Comparison of ENCODE assay signal across 1 cellular context in genomic region chr1:61050541-61051454, GRCh38.
TF ChIP-seq lines count a peak whose summit lies in the region.

No MANE protein-coding gene starts in this region.

TF ChIP-seq in HepG2, 621 proteins besides CTCF, POLR2A, EP300 and RAD21 (continued from another document and continues in another):
- TF ChIP-seq, protein P1, sequence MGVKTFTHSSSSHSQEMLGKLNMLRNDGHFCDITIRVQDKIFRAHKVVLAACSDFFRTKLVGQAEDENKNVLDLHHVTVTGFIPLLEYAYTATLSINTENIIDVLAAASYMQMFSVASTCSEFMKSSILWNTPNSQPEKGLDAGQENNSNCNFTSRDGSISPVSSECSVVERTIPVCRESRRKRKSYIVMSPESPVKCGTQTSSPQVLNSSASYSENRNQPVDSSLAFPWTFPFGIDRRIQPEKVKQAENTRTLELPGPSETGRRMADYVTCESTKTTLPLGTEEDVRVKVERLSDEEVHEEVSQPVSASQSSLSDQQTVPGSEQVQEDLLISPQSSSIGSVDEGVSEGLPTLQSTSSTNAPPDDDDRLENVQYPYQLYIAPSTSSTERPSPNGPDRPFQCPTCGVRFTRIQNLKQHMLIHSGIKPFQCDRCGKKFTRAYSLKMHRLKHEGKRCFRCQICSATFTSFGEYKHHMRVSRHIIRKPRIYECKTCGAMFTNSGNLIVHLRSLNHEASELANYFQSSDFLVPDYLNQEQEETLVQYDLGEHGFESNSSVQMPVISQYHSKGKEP (CRISPR knock-in tag; IDR thresholded peaks at IDR 0.05) = no peak
- TF ChIP-seq RERE (CRISPR knock-in tag; IDR thresholded peaks at IDR 0.05; ENCODE audit: low read depth) (no peak), PAWR (CRISPR knock-in tag; IDR thresholded peaks at IDR 0.05; ENCODE audit: borderline replicate concordance) (no peak), JUND (CRISPR knock-in tag; IDR thresholded peaks at IDR 0.05) (no peak), ZNF296 (CRISPR knock-in tag; conservative IDR thresholded peaks at IDR 0.05) (no peak), ZBTB2 (CRISPR knock-in tag; IDR thresholded peaks at IDR 0.05; ENCODE audit: low read depth) (0 out of 2 replicates have a peak, but pooled peaks have one; percentile 23), MEIS2 (CRISPR knock-in tag; IDR thresholded peaks at IDR 0.05) (no peak), SMAD9 (CRISPR knock-in tag; IDR thresholded peaks at IDR 0.05) (no peak), ETV5 (CRISPR knock-in tag; IDR thresholded peaks at IDR 0.05; ENCODE audit: borderline replicate concordance) (no peak), TBX2 (CRISPR knock-in tag; IDR thresholded peaks at IDR 0.05; ENCODE audit: borderline replicate concordance) (no peak), ZFP37 (CRISPR knock-in tag; IDR thresholded peaks at IDR 0.05; ENCODE audit: borderline replicate concordance) (no peak), MAFK (conservative IDR thresholded peaks at IDR 0.05 in 1 of 2, IDR thresholded peaks at IDR 0.05 in 1 of 2; ENCODE audit: low read length in 2 of 2) (peak in 1 of 2 experiments; percentile 57; a peak in 2 of 4 replicates), THAP11 (CRISPR knock-in tag; IDR thresholded peaks at IDR 0.05) (0 out of 2 replicates have a peak, but pooled peaks have one; percentile 14), RBFOX2 (IDR thresholded peaks at IDR 0.05; ENCODE audit: low read depth, low read length) (peak; percentile 27; the same call in 1 of the 2 replicates), SMAD1 (CRISPR knock-in tag; IDR thresholded peaks at IDR 0.05; ENCODE audit: borderline replicate concordance, low read depth) (0 out of 2 replicates have a peak, but pooled peaks have one; percentile 12), RORA (CRISPR knock-in tag; IDR thresholded peaks at IDR 0.05) (no peak), ZNF777 (CRISPR knock-in tag; IDR thresholded peaks at IDR 0.05) (peak; percentile 9; the same call in 1 of the 2 replicates), ZFP1 (CRISPR knock-in tag; IDR thresholded peaks at IDR 0.05) (no peak), ZFP62 (CRISPR knock-in tag; IDR thresholded peaks at IDR 0.05) (no peak), ZFY (CRISPR knock-in tag; IDR thresholded peaks at IDR 0.05) (peak; percentile 14; the same call in 1 of the 2 replicates), SRSF1 (optimal IDR thresholded peaks at IDR 0.05; ENCODE audit: low read depth, low read length) (peak; percentile 89), FOXP1 (IDR thresholded peaks at IDR 0.05) (no peak), FOXP1 (CRISPR knock-in tag; IDR thresholded peaks at IDR 0.05) (no peak), MAZ (IDR thresholded peaks at IDR 0.05; ENCODE audit: borderline replicate concordance, low read depth, low read length) (no peak), MAZ (CRISPR knock-in tag; IDR thresholded peaks at IDR 0.05; ENCODE audit: low read depth) (0 out of 2 replicates have a peak, but pooled peaks have one; percentile 35), ASH2L (IDR thresholded peaks at IDR 0.05; ENCODE audit: insufficient read length, low read depth, low read length) (peak; percentile 71), ZNF549 (CRISPR knock-in tag; IDR thresholded peaks at IDR 0.05) (no peak), ZNF20 (CRISPR knock-in tag; IDR thresholded peaks at IDR 0.05) (no peak), TOPORS (CRISPR knock-in tag; IDR thresholded peaks at IDR 0.05) (no peak), PBX3 (CRISPR knock-in tag; IDR thresholded peaks at IDR 0.05; ENCODE audit: borderline replicate concordance) (no peak), ARNT2 (CRISPR knock-in tag; IDR thresholded peaks at IDR 0.05; ENCODE audit: low read depth) (0 out of 2 replicates have a peak, but pooled peaks have one; percentile 27), ZNF883 (CRISPR knock-in tag; IDR thresholded peaks at IDR 0.05; ENCODE audit: not compliant biosample characterization) (no peak), GATAD2A (CRISPR knock-in tag; IDR thresholded peaks at IDR 0.05) (no peak; the same call in 1 of the 2 replicates), ZNF124 (CRISPR knock-in tag; IDR thresholded peaks at IDR 0.05) (no peak), TARDBP (CRISPR knock-in tag; IDR thresholded peaks at IDR 0.05) (no peak), MLLT10 (CRISPR knock-in tag; IDR thresholded peaks at IDR 0.05) (no peak), CBX1 (IDR thresholded peaks at IDR 0.05; ENCODE audit: low read depth) (no peak), ZNF615 (CRISPR knock-in tag; IDR thresholded peaks at IDR 0.05; ENCODE audit: borderline replicate concordance) (no peak), ZNF329 (CRISPR knock-in tag; IDR thresholded peaks at IDR 0.05; ENCODE audit: low read depth) (0 out of 2 replicates have a peak, but pooled peaks have one; percentile 30), KDM2A (CRISPR knock-in tag; IDR thresholded peaks at IDR 0.05; ENCODE audit: borderline replicate concordance, low read depth) (no peak; the same call in 1 of the 2 replicates), RXRB (CRISPR knock-in tag; IDR thresholded peaks at IDR 0.05; ENCODE audit: borderline replicate concordance) (no peak), ZNF703 (CRISPR knock-in tag; IDR thresholded peaks at IDR 0.05; ENCODE audit: borderline replicate concordance) (0 out of 2 replicates have a peak, but pooled peaks have one; percentile 0)
- TF ChIP-seq, protein P2, sequence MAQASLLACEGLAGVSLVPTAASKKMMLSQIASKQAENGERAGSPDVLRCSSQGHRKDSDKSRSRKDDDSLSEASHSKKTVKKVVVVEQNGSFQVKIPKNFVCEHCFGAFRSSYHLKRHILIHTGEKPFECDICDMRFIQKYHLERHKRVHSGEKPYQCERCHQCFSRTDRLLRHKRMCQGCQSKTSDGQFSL (CRISPR knock-in tag; IDR thresholded peaks at IDR 0.05) = peak; percentile 94
- TF ChIP-seq, protein P3, sequence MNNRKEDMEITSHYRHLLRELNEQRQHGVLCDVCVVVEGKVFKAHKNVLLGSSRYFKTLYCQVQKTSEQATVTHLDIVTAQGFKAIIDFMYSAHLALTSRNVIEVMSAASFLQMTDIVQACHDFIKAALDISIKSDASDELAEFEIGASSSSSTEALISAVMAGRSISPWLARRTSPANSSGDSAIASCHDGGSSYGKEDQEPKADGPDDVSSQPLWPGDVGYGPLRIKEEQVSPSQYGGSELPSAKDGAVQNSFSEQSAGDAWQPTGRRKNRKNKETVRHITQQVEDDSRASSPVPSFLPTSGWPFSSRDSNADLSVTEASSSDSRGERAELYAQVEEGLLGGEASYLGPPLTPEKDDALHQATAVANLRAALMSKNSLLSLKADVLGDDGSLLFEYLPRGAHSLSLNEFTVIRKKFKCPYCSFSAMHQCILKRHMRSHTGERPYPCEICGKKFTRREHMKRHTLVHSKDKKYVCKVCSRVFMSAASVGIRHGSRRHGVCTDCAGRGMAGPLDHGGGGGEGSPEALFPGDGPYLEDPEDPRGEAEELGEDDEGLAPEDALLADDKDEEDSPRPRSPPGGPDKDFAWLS (CRISPR knock-in tag; IDR thresholded peaks at IDR 0.05; ENCODE audit: borderline replicate concordance) = no peak
- TF ChIP-seq, protein P4, sequence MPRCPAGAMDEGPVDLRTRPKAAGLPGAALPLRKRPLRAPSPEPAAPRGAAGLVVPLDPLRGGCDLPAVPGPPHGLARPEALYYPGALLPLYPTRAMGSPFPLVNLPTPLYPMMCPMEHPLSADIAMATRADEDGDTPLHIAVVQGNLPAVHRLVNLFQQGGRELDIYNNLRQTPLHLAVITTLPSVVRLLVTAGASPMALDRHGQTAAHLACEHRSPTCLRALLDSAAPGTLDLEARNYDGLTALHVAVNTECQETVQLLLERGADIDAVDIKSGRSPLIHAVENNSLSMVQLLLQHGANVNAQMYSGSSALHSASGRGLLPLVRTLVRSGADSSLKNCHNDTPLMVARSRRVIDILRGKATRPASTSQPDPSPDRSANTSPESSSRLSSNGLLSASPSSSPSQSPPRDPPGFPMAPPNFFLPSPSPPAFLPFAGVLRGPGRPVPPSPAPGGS (CRISPR knock-in tag; IDR thresholded peaks at IDR 0.05) = no peak
- TF ChIP-seq, protein P5, sequence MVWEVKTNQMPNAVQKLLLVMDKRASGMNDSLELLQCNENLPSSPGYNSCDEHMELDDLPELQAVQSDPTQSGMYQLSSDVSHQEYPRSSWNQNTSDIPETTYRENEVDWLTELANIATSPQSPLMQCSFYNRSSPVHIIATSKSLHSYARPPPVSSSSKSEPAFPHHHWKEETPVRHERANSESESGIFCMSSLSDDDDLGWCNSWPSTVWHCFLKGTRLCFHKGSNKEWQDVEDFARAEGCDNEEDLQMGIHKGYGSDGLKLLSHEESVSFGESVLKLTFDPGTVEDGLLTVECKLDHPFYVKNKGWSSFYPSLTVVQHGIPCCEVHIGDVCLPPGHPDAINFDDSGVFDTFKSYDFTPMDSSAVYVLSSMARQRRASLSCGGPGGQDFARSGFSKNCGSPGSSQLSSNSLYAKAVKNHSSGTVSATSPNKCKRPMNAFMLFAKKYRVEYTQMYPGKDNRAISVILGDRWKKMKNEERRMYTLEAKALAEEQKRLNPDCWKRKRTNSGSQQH (CRISPR knock-in tag; IDR thresholded peaks at IDR 0.05; ENCODE audit: low read depth) = 0 out of 2 replicates have a peak, but pooled peaks have one; percentile 11
- TF ChIP-seq, protein P6, sequence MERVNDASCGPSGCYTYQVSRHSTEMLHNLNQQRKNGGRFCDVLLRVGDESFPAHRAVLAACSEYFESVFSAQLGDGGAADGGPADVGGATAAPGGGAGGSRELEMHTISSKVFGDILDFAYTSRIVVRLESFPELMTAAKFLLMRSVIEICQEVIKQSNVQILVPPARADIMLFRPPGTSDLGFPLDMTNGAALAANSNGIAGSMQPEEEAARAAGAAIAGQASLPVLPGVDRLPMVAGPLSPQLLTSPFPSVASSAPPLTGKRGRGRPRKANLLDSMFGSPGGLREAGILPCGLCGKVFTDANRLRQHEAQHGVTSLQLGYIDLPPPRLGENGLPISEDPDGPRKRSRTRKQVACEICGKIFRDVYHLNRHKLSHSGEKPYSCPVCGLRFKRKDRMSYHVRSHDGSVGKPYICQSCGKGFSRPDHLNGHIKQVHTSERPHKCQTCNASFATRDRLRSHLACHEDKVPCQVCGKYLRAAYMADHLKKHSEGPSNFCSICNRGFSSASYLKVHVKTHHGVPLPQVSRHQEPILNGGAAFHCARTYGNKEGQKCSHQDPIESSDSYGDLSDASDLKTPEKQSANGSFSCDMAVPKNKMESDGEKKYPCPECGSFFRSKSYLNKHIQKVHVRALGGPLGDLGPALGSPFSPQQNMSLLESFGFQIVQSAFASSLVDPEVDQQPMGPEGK (CRISPR knock-in tag; IDR thresholded peaks at IDR 0.05) = peak; percentile 43
- TF ChIP-seq, protein P7, sequence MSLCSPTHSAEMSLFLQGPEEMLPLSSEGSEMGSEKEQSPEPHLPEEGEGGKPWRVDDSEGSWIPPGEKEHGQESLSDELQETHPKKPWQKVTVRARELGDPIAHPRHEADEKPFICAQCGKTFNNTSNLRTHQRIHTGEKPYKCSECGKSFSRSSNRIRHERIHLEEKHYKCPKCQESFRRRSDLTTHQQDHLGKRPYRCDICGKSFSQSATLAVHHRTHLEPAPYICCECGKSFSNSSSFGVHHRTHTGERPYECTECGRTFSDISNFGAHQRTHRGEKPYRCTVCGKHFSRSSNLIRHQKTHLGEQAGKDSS (CRISPR knock-in tag; IDR thresholded peaks at IDR 0.05; ENCODE audit: borderline replicate concordance, low read depth) = 0 out of 2 replicates have a peak, but pooled peaks have one; percentile 9
